2 cellular contexts compared by ENCODE assay signal in genomic region chr3:150757768-150758167, GRCh38.
TF ChIP-seq lines count a peak whose summit lies in the region.

No MANE protein-coding gene starts in this region.

TF ChIP-seq in HepG2, 621 proteins besides CTCF, POLR2A, EP300 and RAD21:
- TF ChIP-seq RBM22 (optimal IDR thresholded peaks at IDR 0.05; ENCODE audit: low read length), result peak; percentile 55
- TF ChIP-seq ZNF576 (CRISPR knock-in tag; IDR thresholded peaks at IDR 0.05), result no peak
- peak; percentile 57; the same call in 1 of the 2 replicates for TF ChIP-seq RBFOX2 (IDR thresholded peaks at IDR 0.05; ENCODE audit: low read depth, low read length)
- TF ChIP-seq KLF11 (CRISPR knock-in tag; IDR thresholded peaks at IDR 0.05), result no peak
- no peak for TF ChIP-seq ZNF775 (CRISPR knock-in tag; IDR thresholded peaks at IDR 0.05; ENCODE audit: borderline replicate concordance)

TF ChIP-seq in SK-N-SH, 30 proteins besides CTCF, POLR2A, EP300 and RAD21:
- TF ChIP-seq GATA2 (CRISPR knock-in tag; IDR thresholded peaks at IDR 0.05), result no peak
- TF ChIP-seq RCOR1 (IDR thresholded peaks at IDR 0.05; ENCODE audit: low read length), result no peak
- TF ChIP-seq TAF1 (IDR thresholded peaks at IDR 0.05; ENCODE audit: borderline replicate concordance, low read depth, low read length), result no peak
- TF ChIP-seq SMC3 (IDR thresholded peaks at IDR 0.05; ENCODE audit: low read depth, low read length), result no peak
- no peak for TF ChIP-seq EZH2phosphoT487 (IDR thresholded peaks at IDR 0.05; ENCODE audit: borderline replicate concordance, low read depth)
- TF ChIP-seq USF1 (IDR thresholded peaks at IDR 0.05; ENCODE audit: borderline replicate concordance, low read depth), result no peak
- no peak for TF ChIP-seq FOSL2 (IDR thresholded peaks at IDR 0.05; ENCODE audit: borderline replicate concordance, low read depth)
- TF ChIP-seq SIN3A (IDR thresholded peaks at IDR 0.05; ENCODE audit: borderline replicate concordance, low read depth, low read length), result no peak
- no peak for TF ChIP-seq NRF1 (IDR thresholded peaks at IDR 0.05; ENCODE audit: low read depth, low read length)
- no peak for TF ChIP-seq FOXM1 (IDR thresholded peaks at IDR 0.05; ENCODE audit: low read depth)
- no peak for TF ChIP-seq JUND (IDR thresholded peaks at IDR 0.05)
- TF ChIP-seq ELF1 (IDR thresholded peaks at IDR 0.05), result no peak
- TF ChIP-seq MXI1 (IDR thresholded peaks at IDR 0.05; ENCODE audit: low read depth, low read length), result no peak
- no peak for TF ChIP-seq MEF2A (IDR thresholded peaks at IDR 0.05; ENCODE audit: borderline replicate concordance, low read depth)
- no peak for TF ChIP-seq CHD2 (IDR thresholded peaks at IDR 0.05; ENCODE audit: low read length, partially characterized antibody)
- no peak for TF ChIP-seq FOXJ3 (CRISPR knock-in tag; IDR thresholded peaks at IDR 0.05)
- TF ChIP-seq RXRA (IDR thresholded peaks at IDR 0.05; ENCODE audit: borderline replicate concordance, low read depth), result no peak
- TF ChIP-seq TEAD4 (IDR thresholded peaks at IDR 0.05; ENCODE audit: borderline replicate concordance, insufficient read depth), result no peak
